Comparison of ENCODE assay signal across 1 cellular context in the genomic region with DNA sequence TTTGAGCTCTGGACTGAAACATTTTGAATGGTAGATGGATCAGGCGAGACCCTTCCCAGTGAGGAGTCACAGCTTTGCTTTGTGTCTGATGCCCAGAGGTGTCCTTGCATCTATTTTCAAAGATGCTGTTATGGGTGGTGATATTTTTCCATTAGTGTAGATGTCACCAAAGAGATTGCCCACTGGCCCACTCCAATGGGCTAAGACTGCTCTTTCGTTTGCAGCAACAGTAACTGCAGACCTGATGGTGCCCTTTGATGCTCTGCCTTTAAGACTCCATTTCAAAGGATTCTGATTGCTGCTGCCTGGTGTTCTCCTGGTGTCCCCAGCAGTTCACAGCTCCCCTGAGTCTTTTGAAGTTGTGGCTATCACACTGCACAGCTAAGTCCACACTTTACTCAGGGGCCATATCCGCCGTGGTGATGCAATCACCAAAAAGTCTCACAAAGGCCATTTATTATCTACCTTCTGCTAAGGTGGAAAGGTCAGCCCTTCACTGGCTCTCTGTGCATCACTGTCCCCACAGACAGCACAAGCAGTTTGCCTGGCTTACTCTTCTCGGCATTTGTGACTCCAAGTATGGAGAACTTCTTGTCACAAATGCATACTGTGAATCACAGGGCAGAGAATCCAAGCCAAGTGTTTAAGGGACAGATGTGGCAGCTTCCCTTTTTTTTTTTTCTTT.
TF ChIP-seq lines count a peak whose summit lies in the region.

No MANE protein-coding gene starts in this region.

TF ChIP-seq in HepG2, 621 proteins besides CTCF, POLR2A, EP300 and RAD21 (continued from another document and continues in another):
- peak; percentile 99 for TF ChIP-seq CBX5 (CRISPR knock-in tag; IDR thresholded peaks at IDR 0.05; ENCODE audit: borderline replicate concordance)
- TF ChIP-seq TOPORS (CRISPR knock-in tag; IDR thresholded peaks at IDR 0.05): peak; percentile 94
- TF ChIP-seq EED (CRISPR knock-in tag; IDR thresholded peaks at IDR 0.05): peak; percentile 49; the same call in 1 of the 2 replicates
- 0 out of 2 replicates have a peak, but pooled peaks have one; percentile 93 for TF ChIP-seq ZNF615 (CRISPR knock-in tag; IDR thresholded peaks at IDR 0.05; ENCODE audit: borderline replicate concordance)
- TF ChIP-seq ZNF747 (CRISPR knock-in tag; IDR thresholded peaks at IDR 0.05; ENCODE audit: borderline replicate concordance): peak; percentile 99; the same call in 1 of the 2 replicates
- peak; percentile 92; the same call in 1 of the 2 replicates for TF ChIP-seq HOXA9 (CRISPR knock-in tag; IDR thresholded peaks at IDR 0.05; ENCODE audit: borderline replicate concordance)
- TF ChIP-seq RBAK (CRISPR knock-in tag; IDR thresholded peaks at IDR 0.05): peak; percentile 77; the same call in 1 of the 2 replicates
- peak; percentile 99 for TF ChIP-seq HMG20A (CRISPR knock-in tag; IDR thresholded peaks at IDR 0.05; ENCODE audit: borderline replicate concordance)
- peak; percentile 99 for TF ChIP-seq ZNF331 (CRISPR knock-in tag; IDR thresholded peaks at IDR 0.05)
- peak; percentile 100 for TF ChIP-seq ETV5 (CRISPR knock-in tag; IDR thresholded peaks at IDR 0.05; ENCODE audit: borderline replicate concordance)
- TF ChIP-seq, protein P1, sequence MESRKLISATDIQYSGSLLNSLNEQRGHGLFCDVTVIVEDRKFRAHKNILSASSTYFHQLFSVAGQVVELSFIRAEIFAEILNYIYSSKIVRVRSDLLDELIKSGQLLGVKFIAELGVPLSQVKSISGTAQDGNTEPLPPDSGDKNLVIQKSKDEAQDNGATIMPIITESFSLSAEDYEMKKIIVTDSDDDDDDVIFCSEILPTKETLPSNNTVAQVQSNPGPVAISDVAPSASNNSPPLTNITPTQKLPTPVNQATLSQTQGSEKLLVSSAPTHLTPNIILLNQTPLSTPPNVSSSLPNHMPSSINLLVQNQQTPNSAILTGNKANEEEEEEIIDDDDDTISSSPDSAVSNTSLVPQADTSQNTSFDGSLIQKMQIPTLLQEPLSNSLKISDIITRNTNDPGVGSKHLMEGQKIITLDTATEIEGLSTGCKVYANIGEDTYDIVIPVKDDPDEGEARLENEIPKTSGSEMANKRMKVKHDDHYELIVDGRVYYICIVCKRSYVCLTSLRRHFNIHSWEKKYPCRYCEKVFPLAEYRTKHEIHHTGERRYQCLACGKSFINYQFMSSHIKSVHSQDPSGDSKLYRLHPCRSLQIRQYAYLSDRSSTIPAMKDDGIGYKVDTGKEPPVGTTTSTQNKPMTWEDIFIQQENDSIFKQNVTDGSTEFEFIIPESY (CRISPR knock-in tag; IDR thresholded peaks at IDR 0.05): peak; percentile 89
- TF ChIP-seq ZFP1 (CRISPR knock-in tag; IDR thresholded peaks at IDR 0.05): peak; percentile 96
- TF ChIP-seq KMT2B (CRISPR knock-in tag; IDR thresholded peaks at IDR 0.05): peak; percentile 75
- TF ChIP-seq, protein P2, sequence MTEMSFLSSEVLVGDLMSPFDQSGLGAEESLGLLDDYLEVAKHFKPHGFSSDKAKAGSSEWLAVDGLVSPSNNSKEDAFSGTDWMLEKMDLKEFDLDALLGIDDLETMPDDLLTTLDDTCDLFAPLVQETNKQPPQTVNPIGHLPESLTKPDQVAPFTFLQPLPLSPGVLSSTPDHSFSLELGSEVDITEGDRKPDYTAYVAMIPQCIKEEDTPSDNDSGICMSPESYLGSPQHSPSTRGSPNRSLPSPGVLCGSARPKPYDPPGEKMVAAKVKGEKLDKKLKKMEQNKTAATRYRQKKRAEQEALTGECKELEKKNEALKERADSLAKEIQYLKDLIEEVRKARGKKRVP (CRISPR knock-in tag; IDR thresholded peaks at IDR 0.05): peak; percentile 81 to 99
- TF ChIP-seq, protein P3, sequence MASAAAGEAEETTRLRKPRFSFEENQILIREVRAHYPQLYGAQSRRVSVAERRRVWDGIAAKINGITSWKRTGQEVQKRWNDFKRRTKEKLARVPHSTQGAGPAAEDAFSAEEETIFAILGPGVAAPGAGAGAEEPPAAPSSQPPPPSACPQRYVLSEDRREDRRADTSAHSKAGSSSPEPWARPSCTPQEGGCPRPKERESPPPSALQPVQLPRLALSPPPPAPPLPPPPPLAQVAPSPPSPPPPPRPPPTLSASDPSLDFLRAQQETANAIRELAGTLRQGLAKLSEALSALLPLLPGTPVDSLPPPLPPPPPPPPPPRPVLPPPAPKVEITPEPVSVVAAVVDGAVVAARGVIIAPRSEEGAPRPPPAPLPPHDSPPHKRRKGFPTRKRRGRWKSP (CRISPR knock-in tag; IDR thresholded peaks at IDR 0.05): peak; percentile 92
- no peak for TF ChIP-seq HES4 (CRISPR knock-in tag; IDR thresholded peaks at IDR 0.05; ENCODE audit: borderline replicate concordance)
- TF ChIP-seq SIX4 (CRISPR knock-in tag; IDR thresholded peaks at IDR 0.05): peak; percentile 97
- no peak for TF ChIP-seq CBX1 (IDR thresholded peaks at IDR 0.05; ENCODE audit: low read depth)
- 0 out of 2 replicates have a peak, but pooled peaks have one; percentile 65 for TF ChIP-seq CHD4 (IDR thresholded peaks at IDR 0.05; ENCODE audit: borderline replicate concordance, low read length)
- TF ChIP-seq, protein P4, sequence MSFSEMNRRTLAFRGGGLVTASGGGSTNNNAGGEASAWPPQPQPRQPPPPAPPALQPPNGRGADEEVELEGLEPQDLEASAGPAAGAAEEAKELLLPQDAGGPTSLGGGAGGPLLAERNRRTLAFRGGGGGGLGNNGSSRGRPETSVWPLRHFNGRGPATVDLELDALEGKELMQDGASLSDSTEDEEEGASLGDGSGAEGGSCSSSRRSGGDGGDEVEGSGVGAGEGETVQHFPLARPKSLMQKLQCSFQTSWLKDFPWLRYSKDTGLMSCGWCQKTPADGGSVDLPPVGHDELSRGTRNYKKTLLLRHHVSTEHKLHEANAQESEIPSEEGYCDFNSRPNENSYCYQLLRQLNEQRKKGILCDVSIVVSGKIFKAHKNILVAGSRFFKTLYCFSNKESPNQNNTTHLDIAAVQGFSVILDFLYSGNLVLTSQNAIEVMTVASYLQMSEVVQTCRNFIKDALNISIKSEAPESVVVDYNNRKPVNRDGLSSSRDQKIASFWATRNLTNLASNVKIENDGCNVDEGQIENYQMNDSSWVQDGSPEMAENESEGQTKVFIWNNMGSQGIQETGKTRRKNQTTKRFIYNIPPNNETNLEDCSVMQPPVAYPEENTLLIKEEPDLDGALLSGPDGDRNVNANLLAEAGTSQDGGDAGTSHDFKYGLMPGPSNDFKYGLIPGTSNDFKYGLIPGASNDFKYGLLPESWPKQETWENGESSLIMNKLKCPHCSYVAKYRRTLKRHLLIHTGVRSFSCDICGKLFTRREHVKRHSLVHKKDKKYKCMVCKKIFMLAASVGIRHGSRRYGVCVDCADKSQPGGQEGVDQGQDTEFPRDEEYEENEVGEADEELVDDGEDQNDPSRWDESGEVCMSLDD (CRISPR knock-in tag; IDR thresholded peaks at IDR 0.05; ENCODE audit: borderline replicate concordance): peak; percentile 92; the same call in 1 of the 2 replicates
- TF ChIP-seq, protein P5, sequence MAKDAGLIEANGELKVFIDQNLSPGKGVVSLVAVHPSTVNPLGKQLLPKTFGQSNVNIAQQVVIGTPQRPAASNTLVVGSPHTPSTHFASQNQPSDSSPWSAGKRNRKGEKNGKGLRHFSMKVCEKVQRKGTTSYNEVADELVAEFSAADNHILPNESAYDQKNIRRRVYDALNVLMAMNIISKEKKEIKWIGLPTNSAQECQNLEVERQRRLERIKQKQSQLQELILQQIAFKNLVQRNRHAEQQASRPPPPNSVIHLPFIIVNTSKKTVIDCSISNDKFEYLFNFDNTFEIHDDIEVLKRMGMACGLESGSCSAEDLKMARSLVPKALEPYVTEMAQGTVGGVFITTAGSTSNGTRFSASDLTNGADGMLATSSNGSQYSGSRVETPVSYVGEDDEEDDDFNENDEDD (CRISPR knock-in tag; IDR thresholded peaks at IDR 0.05; ENCODE audit: borderline replicate concordance): peak; percentile 77; the same call in 1 of the 2 replicates
- TF ChIP-seq TSC22D2 (CRISPR knock-in tag; IDR thresholded peaks at IDR 0.05; ENCODE audit: borderline replicate concordance): peak; percentile 77; the same call in 1 of the 2 replicates
- TF ChIP-seq ZFP82 (CRISPR knock-in tag; IDR thresholded peaks at IDR 0.05; ENCODE audit: borderline replicate concordance): no peak; the same call in 1 of the 2 replicates
- no peak for TF ChIP-seq KAT2B (IDR thresholded peaks at IDR 0.05; ENCODE audit: borderline replicate concordance, low read depth, low read length)
- TF ChIP-seq ZNF282 (IDR thresholded peaks at IDR 0.05; ENCODE audit: partially characterized antibody): no peak
- no peak for TF ChIP-seq ZUFSP (CRISPR knock-in tag; IDR thresholded peaks at IDR 0.05; ENCODE audit: borderline replicate concordance)
- TF ChIP-seq PHF20 (CRISPR knock-in tag; IDR thresholded peaks at IDR 0.05): no peak; the same call in 1 of the 2 replicates
- peak; percentile 91 for TF ChIP-seq ATF7 (IDR thresholded peaks at IDR 0.05)
- peak; percentile 96 for TF ChIP-seq ATF7 (CRISPR knock-in tag; IDR thresholded peaks at IDR 0.05)
- TF ChIP-seq, protein P6, sequence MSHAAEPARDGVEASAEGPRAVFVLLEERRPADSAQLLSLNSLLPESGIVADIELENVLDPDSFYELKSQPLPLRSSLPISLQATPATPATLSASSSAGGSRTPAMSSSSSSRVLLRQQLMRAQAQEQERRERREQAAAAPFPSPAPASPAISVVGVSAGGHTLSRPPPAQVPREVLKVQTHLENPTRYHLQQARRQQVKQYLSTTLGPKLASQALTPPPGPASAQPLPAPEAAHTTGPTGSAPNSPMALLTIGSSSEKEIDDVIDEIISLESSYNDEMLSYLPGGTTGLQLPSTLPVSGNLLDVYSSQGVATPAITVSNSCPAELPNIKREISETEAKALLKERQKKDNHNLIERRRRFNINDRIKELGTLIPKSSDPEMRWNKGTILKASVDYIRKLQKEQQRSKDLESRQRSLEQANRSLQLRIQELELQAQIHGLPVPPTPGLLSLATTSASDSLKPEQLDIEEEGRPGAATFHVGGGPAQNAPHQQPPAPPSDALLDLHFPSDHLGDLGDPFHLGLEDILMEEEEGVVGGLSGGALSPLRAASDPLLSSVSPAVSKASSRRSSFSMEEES (CRISPR knock-in tag; IDR thresholded peaks at IDR 0.05): peak; percentile 95
- TF ChIP-seq, protein P7, sequence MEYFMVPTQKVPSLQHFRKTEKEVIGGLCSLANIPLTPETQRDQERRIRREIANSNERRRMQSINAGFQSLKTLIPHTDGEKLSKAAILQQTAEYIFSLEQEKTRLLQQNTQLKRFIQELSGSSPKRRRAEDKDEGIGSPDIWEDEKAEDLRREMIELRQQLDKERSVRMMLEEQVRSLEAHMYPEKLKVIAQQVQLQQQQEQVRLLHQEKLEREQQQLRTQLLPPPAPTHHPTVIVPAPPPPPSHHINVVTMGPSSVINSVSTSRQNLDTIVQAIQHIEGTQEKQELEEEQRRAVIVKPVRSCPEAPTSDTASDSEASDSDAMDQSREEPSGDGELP (IDR thresholded peaks at IDR 0.05; ENCODE audit: borderline replicate concordance, low read depth): peak; percentile 89
- TF ChIP-seq ZNF34 (CRISPR knock-in tag; IDR thresholded peaks at IDR 0.05; ENCODE audit: borderline replicate concordance): peak; percentile 88
- peak; percentile 89 for TF ChIP-seq LCORL (IDR thresholded peaks at IDR 0.05)
- TF ChIP-seq LCORL (CRISPR knock-in tag; IDR thresholded peaks at IDR 0.05): peak; percentile 99
- TF ChIP-seq KLF11 (CRISPR knock-in tag; IDR thresholded peaks at IDR 0.05): peak; percentile 96
- no peak for TF ChIP-seq ZNF577 (CRISPR knock-in tag; IDR thresholded peaks at IDR 0.05; ENCODE audit: borderline replicate concordance, low read depth)
- TF ChIP-seq ZBTB21 (CRISPR knock-in tag; IDR thresholded peaks at IDR 0.05): 0 out of 2 replicates have a peak, but pooled peaks have one; percentile 50
- TF ChIP-seq, protein P8, sequence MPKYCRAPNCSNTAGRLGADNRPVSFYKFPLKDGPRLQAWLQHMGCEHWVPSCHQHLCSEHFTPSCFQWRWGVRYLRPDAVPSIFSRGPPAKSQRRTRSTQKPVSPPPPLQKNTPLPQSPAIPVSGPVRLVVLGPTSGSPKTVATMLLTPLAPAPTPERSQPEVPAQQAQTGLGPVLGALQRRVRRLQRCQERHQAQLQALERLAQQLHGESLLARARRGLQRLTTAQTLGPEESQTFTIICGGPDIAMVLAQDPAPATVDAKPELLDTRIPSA (CRISPR knock-in tag; IDR thresholded peaks at IDR 0.05; ENCODE audit: borderline replicate concordance): no peak; the same call in 1 of the 2 replicates
- peak; percentile 92 for TF ChIP-seq TBX3 (IDR thresholded peaks at IDR 0.05; ENCODE audit: borderline replicate concordance)
- TF ChIP-seq GABPB1 (CRISPR knock-in tag; IDR thresholded peaks at IDR 0.05): peak; percentile 73
- peak; percentile 85; the same call in 1 of the 2 replicates for TF ChIP-seq ARID2 (CRISPR knock-in tag; IDR thresholded peaks at IDR 0.05; ENCODE audit: borderline replicate concordance)
- TF ChIP-seq ZNF382 (CRISPR knock-in tag; IDR thresholded peaks at IDR 0.05; ENCODE audit: borderline replicate concordance): no peak
- TF ChIP-seq HDAC6 (IDR thresholded peaks at IDR 0.05; ENCODE audit: low read depth, low read length): no peak
- TF ChIP-seq SAFB2 (CRISPR knock-in tag; IDR thresholded peaks at IDR 0.05; ENCODE audit: borderline replicate concordance, low read depth): no peak; the same call in 1 of the 2 replicates
- TF ChIP-seq KDM5B (CRISPR knock-in tag; IDR thresholded peaks at IDR 0.05; ENCODE audit: borderline replicate concordance): peak; percentile 73; the same call in 1 of the 2 replicates
- no peak for TF ChIP-seq TBP (CRISPR knock-in tag; IDR thresholded peaks at IDR 0.05)
